ENCODE assay signal across 8 cellular contexts in genomic region chr19:12880551-12881171, GRCh38. TPM values are rescaled to one million over a fixed set of nuclear protein-coding genes. Genes with fewer than 3 reads are reported as not detected.
DNase-seq lines count a peak whose midpoint lies in the region; ATAC-seq and TF ChIP-seq lines count a peak whose summit lies in the region.

No MANE protein-coding gene starts in this region.

- DNase-seq in NCI-H1105 treated with DMSO at 0.1 percent for 48 hours (lab: John Stamatoyannopoulos, UW) (peak; percentile 38), NCI-H1105 (lab: John Stamatoyannopoulos, UW) (no peak), natural killer cell (no peak), NCI-H774 (lab: John Stamatoyannopoulos, UW) (no peak)
- no peak for DNase-seq in stimulated activated CD4-positive, alpha-beta T cell treated with anti-CD3 and anti-CD28 coated beads, Interleukin-1b, Interleukin-23, amount 100 ng/mL, for 48 hours

- peak overlapping the region; percentile 65 to 81 for H3K27ac Mint-ChIP-seq in natural killer cell

- no peaks in the 10 kb centered on the region for H3K27me3 ChIP-seq in SU-DHL-6 (ENCODE audit: low read length)

- peak overlapping the region; percentile 89 for H3K4me3 Mint-ChIP-seq in natural killer cell

- no peaks in the 10 kb centered on the region for H3K9me3 Mint-ChIP-seq in natural killer cell

- peak overlapping the region; percentile 65 for H3K4me2 ChIP-seq in SU-DHL-6 (ENCODE audit: low read depth, low read length, poor library complexity, severe bottlenecking)

- peak overlapping the region; percentile 90 for H3K9ac ChIP-seq in SU-DHL-6 (ENCODE audit: low read length)

- H3K9me2 ChIP-seq in SU-DHL-6 (replicated peaks; ENCODE audit: insufficient read depth, low read length), result no peaks in the 10 kb centered on the region

- H3K36me3 ChIP-seq in SU-DHL-6 (ENCODE audit: low read length), result no peaks in the 10 kb centered on the region

- TF ChIP-seq CTCF in SU-DHL-6 (IDR thresholded peaks at IDR 0.05; ENCODE audit: insufficient read depth, low read length, poor library complexity, severe bottlenecking), result no peak
- TF ChIP-seq CTCF in natural killer cell (IDR thresholded peaks at IDR 0.05), result no peak

- peaks cover 13% of the 10 kb centered on the region; the same call in 1 of the 2 replicates for H3K9me3 ChIP-seq in SU-DHL-6 (ENCODE audit: insufficient read depth, low read length)

- peak overlapping the region; percentile 71 for H3K27ac ChIP-seq in SU-DHL-6 (ENCODE audit: low read depth, low read length)

- H3K79me2 ChIP-seq in SU-DHL-6 (ENCODE audit: insufficient read depth, low read length), result peaks cover 6% of the 10 kb centered on the region; the same call in 1 of the 2 replicates

- no peaks in the 10 kb centered on the region for H4K20me1 ChIP-seq in SU-DHL-6 (ENCODE audit: low read depth, low read length)

- H3K4me3 ChIP-seq in SU-DHL-6 (ENCODE audit: insufficient read depth, low read length, poor library complexity, severe bottlenecking), result peak overlapping the region; percentile 94

- intact Hi-C loops in natural killer cell (cut with micrococcal nuclease), result no loop called here

- ATAC-seq in HG02798 (IDR thresholded peaks at IDR 0.05; ENCODE audit: poor library complexity, unreplicated experiment) (peak; percentile 12), esophagus mucosa (peak; percentile 21), natural killer cell (peak in 2 of 3 donors; percentile 3 to 11)

- H3K27me3 Mint-ChIP-seq in natural killer cell (ENCODE audit: low read depth in 2 of 2), result no peaks in the 10 kb centered on the region

- H3F3A ChIP-seq in SU-DHL-6 (ENCODE audit: insufficient read depth), result peaks cover 6% of the 10 kb centered on the region; the same call in 1 of the 2 replicates

- no peaks in the 10 kb centered on the region for H3K36me3 Mint-ChIP-seq in natural killer cell

- H3K4me1 Mint-ChIP-seq in natural killer cell, result peaks cover 23 to 34% of the 10 kb centered on the region in 2 donors

- H2AFZ ChIP-seq in SU-DHL-6 (ENCODE audit: low read depth, low read length, severe bottlenecking), result peak overlapping the region; percentile 90

RNA-seq across cellular contexts. Expression of gene DNASE2, which starts 0.6 kb away (rescaled TPM):
- total RNA-seq in esophagus mucosa (22.5 TPM), natural killer cell (10 to 100 TPM; 28.3 to 31.7 (median 31.2) TPM)

RNA-seq across cellular contexts. Expression of gene KLF1, which starts 6.3 kb away (rescaled TPM):
- not detected for total RNA-seq in esophagus mucosa
- total RNA-seq in natural killer cell, result not detected

RNA-seq across cellular contexts. Expression of gene GCDH, which starts 10.3 kb away (rescaled TPM):
- total RNA-seq in esophagus mucosa (16.1 TPM), natural killer cell (10 to 100 TPM; 35.9 to 41.7 (median 36.3) TPM)

RNA-seq across cellular contexts. Expression of gene SYCE2, which starts 38.4 kb away (rescaled TPM):
- total RNA-seq in esophagus mucosa, result 0.56 TPM
- 1 to 10 TPM in 1 of 3 donors, under 1 TPM in 2; 0.88 to 2.2 (median 0.92) TPM for total RNA-seq in natural killer cell

RNA-seq across cellular contexts. Expression of gene MAST1, which starts 42.3 kb away (rescaled TPM):
- total RNA-seq in esophagus mucosa (not detected), natural killer cell (under 1 TPM in 2 of 3 donors, not detected in 1; 0.07 to 0.88 TPM)
